39 cellular contexts compared by ENCODE assay signal in the genomic region with DNA sequence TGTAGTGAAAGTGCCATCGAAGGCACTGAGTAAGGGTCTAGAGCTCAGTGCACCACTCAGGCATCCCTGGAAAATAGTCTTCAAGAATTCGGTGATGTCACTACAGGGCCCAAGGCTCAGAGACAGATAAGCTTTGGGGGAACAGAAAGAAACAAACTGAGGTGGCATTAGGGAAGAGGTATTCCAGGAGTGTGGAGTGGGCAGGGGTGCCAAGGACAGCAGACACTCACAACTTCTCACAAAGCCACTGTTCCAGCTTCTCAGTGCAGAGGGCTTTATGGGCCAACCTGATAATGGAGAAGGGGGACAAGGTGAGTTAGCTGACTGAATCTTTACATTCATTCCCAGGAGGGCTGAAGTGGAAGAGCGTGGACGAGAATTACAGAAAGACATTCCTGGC. TPM values are rescaled to one million over a fixed set of nuclear protein-coding genes. Genes with fewer than 3 reads are reported as not detected.
"Had no signal": no experiment of that assay in that cellular context is flagged by ENCODE, and none has a peak within 500 bp of the region (broad histone marks: within the 10 kb centered on the region; RNA-seq: fewer than 3 reads in every experiment).

No MANE protein-coding gene starts in this region.

- H3K36me3 ChIP-seq: MG63 had no signal

- DNase-seq: Karpas-422, Kasumi-1, KBM-7, KG1, MG63, MM.1S, MV-4-11, NCI-H1048, NCI-H1092, NCI-H1092 treated with DMSO at 0.1 percent for 48 hours, NCI-H1105, NCI-H1105 treated with DMSO at 0.1 percent for 48 hours, NCI-H1417, NCI-H1417 treated with DMSO at 0.1 percent for 48 hours, NCI-H1436, NCI-H1436 treated with DMSO at 0.1 percent for 48 hours, NCI-H146, NCI-H1694, NCI-H1694 treated with DMSO at 0.1 percent for 48 hours, NCI-H187, NCI-H187 treated with DMSO at 0.1 percent for 48 hours, NCI-H1930, NCI-H2029, NCI-H2029 treated with DMSO at 0.1 percent for 48 hours, NCI-H2081, NCI-H2081 treated with DMSO at 0.1 percent for 48 hours, NCI-H2107, NCI-H2171, NCI-H2227 treated with DMSO at 0.1 percent for 48 hours, NCI-H226, NCI-H446, NCI-H446 treated with DMSO at 0.1 percent for 48 hours, NCI-H510A, NCI-H510A treated with DMSO at 0.1 percent for 48 hours had no signal

- H3K27ac ChIP-seq: KMS-11 had no signal

- H3K4me3 ChIP-seq: MG63 had no signal

- H3K9me3 ChIP-seq: MG63 had no signal

RNA-seq across cellular contexts. Expression of a gene that starts 2.1 kb away (rescaled TPM):
- total RNA-seq: LHCN-M2, M059J, MCF 10A, NCI-H460 had no signal

RNA-seq across cellular contexts. Expression of a gene that starts 42.3 kb away (rescaled TPM):
- total RNA-seq: LHCN-M2, M059J, MCF 10A, NCI-H460 had no signal
